Comparison of ENCODE assay signal across 21 cellular contexts in genomic region chr3:41419809-41420208, GRCh38.
DNase-seq lines count a peak whose midpoint lies in the region; ATAC-seq, FAIRE-seq and TF ChIP-seq lines count a peak whose summit lies in the region.
"Had no signal": no experiment of that assay in that cellular context is flagged by ENCODE, and none has a peak within 500 bp of the region (broad histone marks: within the 10 kb centered on the region; RNA-seq: fewer than 3 reads in every experiment).

No MANE protein-coding gene starts in this region.

- intact Hi-C loops in kidney (cut with DNase I) = no loop called here

- H3K27me3 Mint-ChIP-seq in activated naive CD8-positive, alpha-beta T cell treated with anti-CD3 and anti-CD28 coated beads, Interleukin-2, amount 50 U/mL, for 24 hours = no peaks in the 10 kb centered on the region
- no peaks in the 10 kb centered on the region for H3K27me3 Mint-ChIP-seq in stimulated activated naive B cell treated with anti-CD40 and anti-IgM and Interleukin-4, amounts not matched to agents 10 μg/mL and 1 μg/mL and 100 μg/mL, for 72 hours
- H3K27me3 Mint-ChIP-seq: naive thymus-derived CD8-positive, alpha-beta T cell had no signal

- H3K36me3 ChIP-seq in kidney (ENCODE audit: control insufficient read depth in 1 of 2, insufficient read depth in 2 of 2, low read length in 2 of 2) = no peaks in the 10 kb centered on the region
- H3K36me3 ChIP-seq: adrenal gland, cardiac muscle cell, SJCRH30, upper lobe of left lung had no signal

- FAIRE-seq in H54 (lab: Jason Lieb, UNC) (no peak), kidney (lab: Jason Lieb, UNC) (no peak)
- FAIRE-seq: GM12892 had no signal

- H3K4me1 Mint-ChIP-seq in activated naive CD8-positive, alpha-beta T cell treated with anti-CD3 and anti-CD28 coated beads, Interleukin-2, amount 50 U/mL, for 24 hours = peaks cover 26% of the 10 kb centered on the region
- peaks cover 4 to 11% of the 10 kb centered on the region in 2 donors for H3K4me1 Mint-ChIP-seq in stimulated activated naive B cell treated with anti-CD40 and anti-IgM and Interleukin-4, amounts not matched to agents 10 μg/mL and 1 μg/mL and 100 μg/mL, for 72 hours

- no peak for TF ChIP-seq POLR2A in H54 (IDR thresholded peaks at IDR 0.05; ENCODE audit: low read depth, low read length)

- H3K27ac ChIP-seq in kidney (ENCODE audit: low read depth in 2 of 2, low read length in 2 of 2) = no peak overlapping the region
- H3K27ac ChIP-seq: adrenal gland, cardiac muscle cell, foreskin keratinocyte, SJCRH30, upper lobe of left lung had no signal

- H3K27ac Mint-ChIP-seq in activated naive CD8-positive, alpha-beta T cell treated with anti-CD3 and anti-CD28 coated beads, Interleukin-2, amount 50 U/mL, for 24 hours = peak overlapping the region; percentile 23
- peak overlapping the region; percentile 5 for H3K27ac Mint-ChIP-seq in stimulated activated naive B cell treated with anti-CD40 and anti-IgM and Interleukin-4, amounts not matched to agents 10 μg/mL and 1 μg/mL and 100 μg/mL, for 72 hours

- peak; percentile 1 for ATAC-seq in activated naive CD8-positive, alpha-beta T cell treated with anti-CD3 and anti-CD28 coated beads, Interleukin-2, amount 50 U/mL, for 24 hours
- peak; percentile 23 to 45 for ATAC-seq in stimulated activated naive B cell treated with anti-CD40 and anti-IgM and Interleukin-4, amounts not matched to agents 10 μg/mL and 1 μg/mL and 100 μg/mL, for 72 hours (replicated peaks)
- ATAC-seq: naive thymus-derived CD8-positive, alpha-beta T cell had no signal

- H3K4me1 ChIP-seq in kidney (ENCODE audit: control insufficient read depth in 1 of 2, insufficient read depth in 1 of 2, low read depth in 1 of 2, low read length in 2 of 2) = no peaks in the 10 kb centered on the region
- H3K4me1 ChIP-seq: adrenal gland, foreskin keratinocyte, SJCRH30, upper lobe of left lung had no signal

- H3K4me3 Mint-ChIP-seq in activated naive CD8-positive, alpha-beta T cell treated with anti-CD3 and anti-CD28 coated beads, Interleukin-2, amount 50 U/mL, for 24 hours = no peak overlapping the region
- no peak overlapping the region for H3K4me3 Mint-ChIP-seq in stimulated activated naive B cell treated with anti-CD40 and anti-IgM and Interleukin-4, amounts not matched to agents 10 μg/mL and 1 μg/mL and 100 μg/mL, for 72 hours
- H3K4me3 Mint-ChIP-seq: naive thymus-derived CD8-positive, alpha-beta T cell had no signal

- peak; percentile 61 for DNase-seq in SKM-1 treated with dmso at 0.1 percent for 144 hours (lab: John Stamatoyannopoulos, UW; ENCODE audit: unreplicated experiment)
- DNase-seq in SKM-1 (lab: John Stamatoyannopoulos, UW; ENCODE audit: unreplicated experiment) = no peak
- DNase-seq in NOMO-1 treated with dmso at 0.1 percent for 144 hours (lab: John Stamatoyannopoulos, UW; ENCODE audit: unreplicated experiment) = peak; percentile 55
- no peak for DNase-seq in activated naive CD8-positive, alpha-beta T cell treated with anti-CD3 and anti-CD28 coated beads, Interleukin-2, amount 50 U/mL, for 24 hours
- no peak for DNase-seq in stimulated activated naive B cell treated with anti-CD40 and anti-IgM and Interleukin-4, amounts not matched to agents 10 μg/mL and 1 μg/mL and 100 μg/mL, for 72 hours
- no peak for DNase-seq in H54 (ENCODE audit: insufficient read length, low spot score)
- no peak for DNase-seq in kidney
- no peak for DNase-seq in inferior parietal cortex (ENCODE audit: extremely low spot score)
- DNase-seq: 8988T; activated effector memory CD4-positive, alpha-beta T cell treated with Interleukin-2 at 50 U/mL for 16 hours; DMS 273 treated with DMSO at 0.1 percent for 48 hours; naive thymus-derived CD8-positive, alpha-beta T cell; NCI-H1048; NCI-H510A treated with DMSO at 0.1 percent for 48 hours; posterior cingulate gyrus had no signal

- H3K4me3 ChIP-seq in kidney (ENCODE audit: low read length in 2 of 2) = no peak overlapping the region
- H3K4me3 ChIP-seq: adrenal gland, cardiac muscle cell, SJCRH30, upper lobe of left lung had no signal

- no peak overlapping the region for H3K9ac ChIP-seq in kidney (ENCODE audit: low read length in 2 of 2)

- no peaks in the 10 kb centered on the region for H3K9me3 ChIP-seq in kidney (ENCODE audit: control insufficient read depth in 1 of 2, low read length in 2 of 2)
- H3K9me3 ChIP-seq: adrenal gland, SJCRH30, upper lobe of left lung had no signal

- peaks cover under 1% of the 10 kb centered on the region for H3K9me3 Mint-ChIP-seq in activated naive CD8-positive, alpha-beta T cell treated with anti-CD3 and anti-CD28 coated beads, Interleukin-2, amount 50 U/mL, for 24 hours
- H3K9me3 Mint-ChIP-seq in stimulated activated naive B cell treated with anti-CD40 and anti-IgM and Interleukin-4, amounts not matched to agents 10 μg/mL and 1 μg/mL and 100 μg/mL, for 72 hours = no peaks in the 10 kb centered on the region

- no peaks in the 10 kb centered on the region for H3K36me3 Mint-ChIP-seq in activated naive CD8-positive, alpha-beta T cell treated with anti-CD3 and anti-CD28 coated beads, Interleukin-2, amount 50 U/mL, for 24 hours (ENCODE audit: low read depth)
- peaks cover 3 to 4% of the 10 kb centered on the region in 2 donors for H3K36me3 Mint-ChIP-seq in stimulated activated naive B cell treated with anti-CD40 and anti-IgM and Interleukin-4, amounts not matched to agents 10 μg/mL and 1 μg/mL and 100 μg/mL, for 72 hours

- no peak for TF ChIP-seq CTCF in kidney (IDR thresholded peaks at IDR 0.05; ENCODE audit: borderline replicate concordance, extremely low read depth, insufficient read depth)

Comparison
In these comparisons a context has a peak if more than half of its experiments do, and no peak if none do; other contexts are left out.
1. DNase-seq: peak in SKM-1 treated with dmso at 0.1 percent for 144 hours (single experiment) and NOMO-1 treated with dmso at 0.1 percent for 144 hours (single experiment); none in SKM-1 (single experiment), activated naive CD8-positive, alpha-beta T cell treated with anti-CD3 and anti-CD28 coated beads, Interleukin-2, amount 50 U/mL, for 24 hours (single experiment), stimulated activated naive B cell treated with anti-CD40 and anti-IgM and Interleukin-4, amounts not matched to agents 10 μg/mL and 1 μg/mL and 100 μg/mL, for 72 hours (single experiment), H54 (single experiment), kidney (single experiment) and inferior parietal cortex (single experiment).